In genomic region chr20:50111120-50111828, GRCh38 we compare ENCODE assay signal across 8 cellular contexts. TPM values are rescaled to one million over a fixed set of nuclear protein-coding genes. Genes with fewer than 3 reads are reported as not detected.
DNase-seq lines count a peak whose midpoint lies in the region; ATAC-seq lines count a peak whose summit lies in the region.

No MANE protein-coding gene starts in this region.

- H3K36me3 Mint-ChIP-seq in activated naive CD8-positive, alpha-beta T cell treated with anti-CD3 and anti-CD28 coated beads, Interleukin-2, amount 10 ng/mL, durations not matched to agents 7 days and 5 days = peaks cover 24% of the 10 kb centered on the region
- H3K36me3 Mint-ChIP-seq in stimulated activated effector memory CD8-positive, alpha-beta T cell treated with anti-CD3 and anti-CD28 coated beads, Interleukin-12 subunit alpha, Interleukin-12 subunit beta, amount 100 ng/mL, for 72 hours = peaks cover 81% of the 10 kb centered on the region

- no peak for ATAC-seq in activated naive CD8-positive, alpha-beta T cell treated with anti-CD3 and anti-CD28 coated beads, Interleukin-2, amount 10 ng/mL, durations not matched to agents 7 days and 5 days (ENCODE audit: low read depth)
- peak; percentile 67 for ATAC-seq in stimulated activated effector memory CD8-positive, alpha-beta T cell treated with anti-CD3 and anti-CD28 coated beads, Interleukin-12 subunit alpha, Interleukin-12 subunit beta, amount 100 ng/mL, for 72 hours
- ATAC-seq in GM21526 (IDR thresholded peaks at IDR 0.05; ENCODE audit: low FRiP score, unreplicated experiment) = no peak

- peak; percentile 59 for DNase-seq in AG08396 (ENCODE audit: low spot score)
- peak; percentile 61 for DNase-seq in LHCN-M2 (ENCODE audit: low read depth)
- no peak for DNase-seq in activated naive CD8-positive, alpha-beta T cell treated with anti-CD3 and anti-CD28 coated beads, Interleukin-2, amount 10 ng/mL, durations not matched to agents 7 days and 5 days
- peak; percentile 58 for DNase-seq in kidney tubule cell (ENCODE audit: low spot score)
- DNase-seq in stimulated activated effector memory CD8-positive, alpha-beta T cell treated with anti-CD3 and anti-CD28 coated beads, Interleukin-12 subunit alpha, Interleukin-12 subunit beta, amount 100 ng/mL, for 72 hours (ENCODE audit: low spot score in 2 of 2) = peak; percentile 42 to 82
- no peak for DNase-seq in cerebellar nuclear complex (lab: John Stamatoyannopoulos, UW)
- DNase-seq in NCI-H748 treated with DMSO at 0.1 percent for 48 hours (lab: John Stamatoyannopoulos, UW) = no peak

- H3K4me3 Mint-ChIP-seq in activated naive CD8-positive, alpha-beta T cell treated with anti-CD3 and anti-CD28 coated beads, Interleukin-2, amount 10 ng/mL, durations not matched to agents 7 days and 5 days = peak overlapping the region; percentile 96
- H3K4me3 Mint-ChIP-seq in stimulated activated effector memory CD8-positive, alpha-beta T cell treated with anti-CD3 and anti-CD28 coated beads, Interleukin-12 subunit alpha, Interleukin-12 subunit beta, amount 100 ng/mL, for 72 hours = peak overlapping the region; percentile 97

- H3K9me3 Mint-ChIP-seq in activated naive CD8-positive, alpha-beta T cell treated with anti-CD3 and anti-CD28 coated beads, Interleukin-2, amount 10 ng/mL, durations not matched to agents 7 days and 5 days = no peaks in the 10 kb centered on the region
- no peaks in the 10 kb centered on the region for H3K9me3 Mint-ChIP-seq in stimulated activated effector memory CD8-positive, alpha-beta T cell treated with anti-CD3 and anti-CD28 coated beads, Interleukin-12 subunit alpha, Interleukin-12 subunit beta, amount 100 ng/mL, for 72 hours

- H3K27me3 Mint-ChIP-seq in activated naive CD8-positive, alpha-beta T cell treated with anti-CD3 and anti-CD28 coated beads, Interleukin-2, amount 10 ng/mL, durations not matched to agents 7 days and 5 days = no peaks in the 10 kb centered on the region

- H3K4me1 Mint-ChIP-seq in activated naive CD8-positive, alpha-beta T cell treated with anti-CD3 and anti-CD28 coated beads, Interleukin-2, amount 10 ng/mL, durations not matched to agents 7 days and 5 days = peaks cover 72% of the 10 kb centered on the region
- H3K4me1 Mint-ChIP-seq in stimulated activated effector memory CD8-positive, alpha-beta T cell treated with anti-CD3 and anti-CD28 coated beads, Interleukin-12 subunit alpha, Interleukin-12 subunit beta, amount 100 ng/mL, for 72 hours = peaks cover 94% of the 10 kb centered on the region

- POLR2A ChIA-PET in activated naive CD8-positive, alpha-beta T cell treated with anti-CD3 and anti-CD28 coated beads, Interleukin-2, amount 10 ng/mL, durations not matched to agents 7 days and 5 days (lab: Charles Lee) = interaction anchor here (5.9 kb wide), 1 partner anchor 42 kb away, joined by 42 read pairs; the partner anchor contains the start of gene PEDS1

- peak overlapping the region; percentile 96 for H3K27ac Mint-ChIP-seq in activated naive CD8-positive, alpha-beta T cell treated with anti-CD3 and anti-CD28 coated beads, Interleukin-2, amount 10 ng/mL, durations not matched to agents 7 days and 5 days
- H3K27ac Mint-ChIP-seq in stimulated activated effector memory CD8-positive, alpha-beta T cell treated with anti-CD3 and anti-CD28 coated beads, Interleukin-12 subunit alpha, Interleukin-12 subunit beta, amount 100 ng/mL, for 72 hours = peak overlapping the region; percentile 97

RNA-seq across cellular contexts. Expression of gene UBE2V1, which starts 1.7 kb away (rescaled TPM):
- total RNA-seq in LHCN-M2 (2014; rRNA removed) = 61.5 and 71.5 TPM in 2 replicates
- polyA plus RNA-seq in LHCN-M2 (2012) = 126 TPM
- 100 to 1,000 TPM; 124 to 140 TPM for total RNA-seq in activated naive CD8-positive, alpha-beta T cell treated with anti-CD3 and anti-CD28 coated beads, Interleukin-2, amount 10 ng/mL, durations not matched to agents 7 days and 5 days

RNA-seq across cellular contexts. Expression of gene PEDS1, which starts 42.2 kb away (rescaled TPM):
- 25.8 and 37.7 TPM in 2 replicates for total RNA-seq in LHCN-M2 (2014; rRNA removed)
- polyA plus RNA-seq in LHCN-M2 (2012) = 23.8 TPM
- 10 to 100 TPM; 22.1 to 24.5 TPM for total RNA-seq in activated naive CD8-positive, alpha-beta T cell treated with anti-CD3 and anti-CD28 coated beads, Interleukin-2, amount 10 ng/mL, durations not matched to agents 7 days and 5 days

Comparison
In these comparisons a context has a peak if more than half of its experiments do, and no peak if none do; other contexts are left out.
1. DNase-seq: peak in AG08396 (single experiment), LHCN-M2 (single experiment), kidney tubule cell (single experiment) and stimulated activated effector memory CD8-positive, alpha-beta T cell treated with anti-CD3 and anti-CD28 coated beads, Interleukin-12 subunit alpha, Interleukin-12 subunit beta, amount 100 ng/mL, for 72 hours (2 of 2); none in activated naive CD8-positive, alpha-beta T cell treated with anti-CD3 and anti-CD28 coated beads, Interleukin-2, amount 10 ng/mL, durations not matched to agents 7 days and 5 days (single experiment), cerebellar nuclear complex (0 of 2) and NCI-H748 treated with DMSO at 0.1 percent for 48 hours (single experiment).